In the genomic region with DNA sequence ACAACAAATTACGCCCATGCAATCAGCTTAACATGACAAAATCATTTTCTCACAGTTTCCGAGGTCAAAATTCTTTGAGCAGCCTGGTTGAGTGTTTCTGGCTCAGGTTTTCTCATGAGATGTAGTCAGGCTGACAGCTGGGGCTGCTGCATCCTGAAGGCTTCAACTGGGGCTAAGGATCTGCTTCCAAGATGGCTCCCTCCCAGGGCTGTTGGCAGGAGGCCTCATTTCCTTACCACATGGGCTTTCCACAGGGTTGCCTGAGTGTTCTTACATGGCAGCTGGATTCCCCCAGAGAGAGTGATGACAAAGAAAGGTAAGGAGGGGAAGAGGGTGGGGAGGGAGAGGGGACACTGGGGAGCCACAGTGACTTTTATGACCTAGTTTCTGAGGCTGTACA, we compare ENCODE assay signal across 23 cellular contexts.
"Had no signal": no experiment of that assay in that cellular context is flagged by ENCODE, and none has a peak within 500 bp of the region (broad histone marks: within the 10 kb centered on the region; RNA-seq: fewer than 3 reads in every experiment).

No MANE protein-coding gene starts in this region.

- H3K27me3 ChIP-seq: colonic mucosa, ovary, right lobe of liver, stomach, thyroid gland had no signal

- ATAC-seq: esophagus mucosa; left ventricle myocardium superior; lower lobe of right lung; naive thymus-derived CD8-positive, alpha-beta T cell; right lobe of liver; stimulated activated effector memory CD8-positive, alpha-beta T cell treated with anti-CD3 and anti-CD28 coated beads, Interleukin-12 subunit alpha, Interleukin-12 subunit beta, amount 100 ng/mL, for 72 hours had no signal

- H3K4me1 ChIP-seq: colonic mucosa, lower lobe of right lung, right lobe of liver, stomach, thyroid gland had no signal

- H3K4me3 Mint-ChIP-seq: central memory CD8-positive, alpha-beta T cell; dendritic cell treated with granulocyte-macrophage colony-stimulating factor and Interleukin-4, amounts not matched to agents 40 ng/mL and 50 ng/mL, for 4 days; endodermal cell; memory B cell; naive thymus-derived CD8-positive, alpha-beta T cell; stimulated activated effector memory CD8-positive, alpha-beta T cell treated with anti-CD3 and anti-CD28 coated beads, Interleukin-12 subunit alpha, Interleukin-12 subunit beta, amount 100 ng/mL, for 72 hours had no signal

- H3K4me3 ChIP-seq: colonic mucosa, lower lobe of right lung, ovary, right lobe of liver, smooth muscle cell, stomach, thyroid gland had no signal

- H3K36me3 Mint-ChIP-seq: stimulated activated effector memory CD8-positive, alpha-beta T cell treated with anti-CD3 and anti-CD28 coated beads, Interleukin-12 subunit alpha, Interleukin-12 subunit beta, amount 100 ng/mL, for 72 hours had no signal

- H3K9me3 ChIP-seq: colonic mucosa, thyroid gland had no signal

- H3K4me1 Mint-ChIP-seq: central memory CD8-positive, alpha-beta T cell; endodermal cell; memory B cell; stimulated activated effector memory CD8-positive, alpha-beta T cell treated with anti-CD3 and anti-CD28 coated beads, Interleukin-12 subunit alpha, Interleukin-12 subunit beta, amount 100 ng/mL, for 72 hours had no signal

- H3K27ac ChIP-seq: colonic mucosa, epithelial cell of prostate, lower lobe of right lung, ovary, right lobe of liver, stomach, thyroid gland had no signal

- H3K27ac Mint-ChIP-seq: dendritic cell treated with granulocyte-macrophage colony-stimulating factor and Interleukin-4, amounts not matched to agents 40 ng/mL and 50 ng/mL, for 4 days; endodermal cell; memory B cell; naive thymus-derived CD8-positive, alpha-beta T cell; stimulated activated effector memory CD8-positive, alpha-beta T cell treated with anti-CD3 and anti-CD28 coated beads, Interleukin-12 subunit alpha, Interleukin-12 subunit beta, amount 100 ng/mL, for 72 hours had no signal

- H3K36me3 ChIP-seq: colonic mucosa, lower lobe of right lung, ovary, right lobe of liver, stomach, thyroid gland had no signal

- DNase-seq: colonic mucosa; effector CD8-positive, alpha-beta T cell; endodermal cell; foreskin melanocyte; left ventricle myocardium superior; lower lobe of right lung; naive thymus-derived CD8-positive, alpha-beta T cell; occipital lobe; ovary; right lobe of liver; stimulated activated CD4-positive, alpha-beta T cell treated with anti-CD3 and anti-CD28 coated beads, Interleukin-2, amount 100 ng/mL, for 24 hours; stimulated activated CD4-positive, alpha-beta T cell treated with anti-CD3 and anti-CD28 coated beads, Interleukin-4, amount 100 ng/mL, for 24 hours; stimulated activated naive CD4-positive, alpha-beta T cell treated with Interleukin-2 at 50 U/mL for 16 hours; stomach; thyroid gland; trophoblast cell had no signal
